ENCODE assay signal across 7 cellular contexts in the genomic region with DNA sequence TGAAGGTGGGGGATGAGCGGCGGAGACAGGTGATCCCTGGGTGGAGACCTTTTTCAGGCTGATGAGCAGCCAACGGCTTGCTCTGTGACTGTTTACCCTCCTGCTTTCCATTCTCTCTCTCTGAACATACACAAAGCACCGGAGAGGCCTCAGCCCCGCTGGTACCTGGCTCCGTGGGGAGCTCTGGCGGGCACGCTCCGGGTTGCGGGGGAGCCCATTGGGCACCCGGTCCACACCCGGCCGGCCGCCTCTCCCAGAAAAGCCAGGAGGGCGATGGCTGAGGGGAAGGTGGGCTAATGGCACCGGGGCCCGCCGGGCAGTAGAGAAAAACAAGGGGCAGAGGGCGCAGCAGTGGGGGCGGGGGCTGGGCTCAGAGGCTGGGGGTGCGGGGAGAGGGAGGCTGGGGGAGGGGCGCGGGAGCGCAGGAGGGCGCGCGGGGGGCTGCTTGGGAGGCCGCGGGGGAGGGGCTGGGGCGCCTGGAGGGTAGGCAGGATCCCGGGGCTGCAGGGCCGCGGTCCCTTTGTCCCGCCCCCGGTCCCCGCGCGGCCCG. TPM values are rescaled to one million over a fixed set of nuclear protein-coding genes. Genes with fewer than 3 reads are reported as not detected.
DNase-seq lines count a peak whose midpoint lies in the region; ATAC-seq, FAIRE-seq and TF ChIP-seq lines count a peak whose summit lies in the region.

No MANE protein-coding gene starts in this region.

- H3K4me3 ChIP-seq in pancreas = peak overlapping the region; percentile 69 to 91 (median 78)

- peaks cover 2% of the 10 kb centered on the region for H3K27me3 Mint-ChIP-seq in activated T-cell treated with anti-CD3 and anti-CD28 coated beads, Interleukin-2, amount 50 U/mL, for 4 hours (ENCODE audit: low read depth)

- H3K9me3 Mint-ChIP-seq in activated T-cell treated with anti-CD3 and anti-CD28 coated beads, Interleukin-2, amount 50 U/mL, for 4 hours = no peaks in the 10 kb centered on the region

- H3K36me3 Mint-ChIP-seq in activated T-cell treated with anti-CD3 and anti-CD28 coated beads, Interleukin-2, amount 50 U/mL, for 4 hours (ENCODE audit: insufficient read depth) = peaks cover 17% of the 10 kb centered on the region

- intact Hi-C loops in head of caudate nucleus (cut with DNase I) = loop anchor here (2.0 kb wide), 1 partner anchor 62 kb away; no protein-coding TSS in a partner anchor
- intact Hi-C loops in pancreas (cut with DNase I) = loop anchor here in 2 of 3 donors (2.0 to 5.0 kb wide), 2 partner anchors 62 to 67 kb away; no protein-coding TSS in a partner anchor

- no peak for FAIRE-seq in pancreas (lab: Jason Lieb, UNC)

- TF ChIP-seq CTCF in pancreas (IDR thresholded peaks at IDR 0.05) = no peak

- 2% methylated on average over 22 to 39 of the region's 39 CpGs for WGBS in pancreas, 2 donors

- H3K4me1 Mint-ChIP-seq in activated T-cell treated with anti-CD3 and anti-CD28 coated beads, Interleukin-2, amount 50 U/mL, for 4 hours (ENCODE audit: low read depth) = peaks cover 41% of the 10 kb centered on the region

- ATAC-seq in GM18502 (IDR thresholded peaks at IDR 0.05; ENCODE audit: poor library complexity, unreplicated experiment) = peak; percentile 6
- ATAC-seq in HG03460 (IDR thresholded peaks at IDR 0.05; ENCODE audit: unreplicated experiment) = peak; percentile 8
- ATAC-seq in activated T-cell treated with anti-CD3 and anti-CD28 coated beads, Interleukin-2, amount 50 U/mL, for 4 hours = peak; percentile 16 to 19
- ATAC-seq in pancreas = peak in 3 of 4 donors; percentile 3 to 4 (median 3)
- no peak for ATAC-seq in HG03039 (IDR thresholded peaks at IDR 0.05; ENCODE audit: unreplicated experiment)

- peaks cover 0 to 15% (median 3%) of the 10 kb centered on the region in 3 donors for H3K36me3 ChIP-seq in pancreas

- DNase-seq in activated T-cell treated with anti-CD3 and anti-CD28 coated beads, Interleukin-2, amount 50 U/mL, for 4 hours = no peak
- DNase-seq in head of caudate nucleus = peak in 26 of 42 donors; percentile 9 to 62 (median 32)
- DNase-seq in pancreas = peak in 1 of 6 donors; percentile 82
- DNase-seq in NCI-H2081 treated with DMSO at 0.1 percent for 48 hours (lab: John Stamatoyannopoulos, UW) = no peak

- H3K4me1 ChIP-seq in pancreas = peaks cover 5 to 12% (median 10%) of the 10 kb centered on the region in 3 donors

- H3K27ac ChIP-seq in pancreas = peak overlapping the region in 3 of 4 donors; percentile 60 to 78 (median 69)

- peak overlapping the region; percentile 89 for H3K4me3 Mint-ChIP-seq in activated T-cell treated with anti-CD3 and anti-CD28 coated beads, Interleukin-2, amount 50 U/mL, for 4 hours

- H3K27me3 ChIP-seq in pancreas = no peaks in the 10 kb centered on the region

- H3K9me3 ChIP-seq in pancreas = no peaks in the 10 kb centered on the region

RNA-seq across cellular contexts. Expression of a gene that starts 0.4 kb away (rescaled TPM):
- total RNA-seq in activated T-cell treated with anti-CD3 and anti-CD28 coated beads, Interleukin-2, amount 50 U/mL, for 4 hours = 10 to 100 TPM; 85.7 to 92.9 (median 86.4) TPM
- total RNA-seq in pancreas = 10 to 100 TPM; 26.3 to 64.5 (median 38.2) TPM
- polyA plus RNA-seq in pancreas = 10 to 100 TPM; 33.1 to 42.2 TPM

RNA-seq across cellular contexts. Expression of a gene that starts 30.7 kb away (rescaled TPM):
- 100 to 1,000 TPM; 684 to 725 (median 686) TPM for total RNA-seq in activated T-cell treated with anti-CD3 and anti-CD28 coated beads, Interleukin-2, amount 50 U/mL, for 4 hours
- total RNA-seq in pancreas = 100 to 1,000 TPM; 270 to 669 (median 431) TPM
- polyA plus RNA-seq in pancreas = 1,000 to 10,000 TPM in 1 of 2 donors, 100 to 1,000 TPM in 1; 887 to 1,217 TPM

RNA-seq across cellular contexts. Expression of a gene that starts 32.9 kb away (rescaled TPM):
- 10 to 100 TPM; 39.3 to 45.6 (median 40.1) TPM for total RNA-seq in activated T-cell treated with anti-CD3 and anti-CD28 coated beads, Interleukin-2, amount 50 U/mL, for 4 hours
- 10 to 100 TPM; 11.6 to 21.9 (median 16.7) TPM for total RNA-seq in pancreas
- 10 to 100 TPM in 1 of 2 donors, 1 to 10 TPM in 1; 6.8 to 16.2 TPM for polyA plus RNA-seq in pancreas

RNA-seq across cellular contexts. Expression of a gene that starts 35.3 kb away (rescaled TPM):
- 100 to 1,000 TPM in 1 of 3 donors, 10 to 100 TPM in 2; 92.7 to 103 (median 98.9) TPM for total RNA-seq in activated T-cell treated with anti-CD3 and anti-CD28 coated beads, Interleukin-2, amount 50 U/mL, for 4 hours
- total RNA-seq in pancreas = 10 to 100 TPM; 14.3 to 23.6 (median 18.3) TPM
- polyA plus RNA-seq in pancreas = 10 to 100 TPM; 14.1 to 17.9 TPM

RNA-seq across cellular contexts. Expression of a gene that starts 36.5 kb away (rescaled TPM):
- total RNA-seq in activated T-cell treated with anti-CD3 and anti-CD28 coated beads, Interleukin-2, amount 50 U/mL, for 4 hours = 10 to 100 TPM; 30.3 to 34.5 (median 30.8) TPM
- 10 to 100 TPM in 5 of 6 donors, 1 to 10 TPM in 1; 6.7 to 18.2 (median 14.7) TPM for total RNA-seq in pancreas
- polyA plus RNA-seq in pancreas = 10 to 100 TPM; 39.3 to 65.9 TPM

Comparison
In these comparisons a context has a peak if more than half of its experiments do, and no peak if none do; other contexts are left out.
1. DNase-seq: peak in head of caudate nucleus (26 of 42); none in activated T-cell treated with anti-CD3 and anti-CD28 coated beads, Interleukin-2, amount 50 U/mL, for 4 hours (single experiment) and NCI-H2081 treated with DMSO at 0.1 percent for 48 hours (single experiment).